23 cellular contexts compared by ENCODE assay signal in genomic region chr16:81384006-81384405, GRCh38.
A peak's percentile ranks its signal among the peaks of the same experiment; 100 is the strongest.
DNase-seq lines count a peak whose midpoint lies in the region; ATAC-seq and TF ChIP-seq lines count a peak whose summit lies in the region.
"Had no signal": no experiment of that assay in that cellular context is flagged by ENCODE, and none has a peak within 500 bp of the region (broad histone marks: within the 10 kb centered on the region; RNA-seq: fewer than 3 reads in every experiment).

No MANE protein-coding gene starts in this region.

- H3K27me3 ChIP-seq in Karpas-422 (ENCODE audit: low read length): no peaks in the 10 kb centered on the region
- H3K27me3 ChIP-seq: ascending aorta, right lobe of liver, upper lobe of right lung had no signal

- ATAC-seq in HG03460 (IDR thresholded peaks at IDR 0.05; ENCODE audit: unreplicated experiment): no peak
- ATAC-seq in stimulated activated memory B cell treated with anti-CD40 and anti-IgM and Interleukin-4, amounts not matched to agents 10 μg/mL and 1 μg/mL and 100 μg/mL, for 72 hours: no peak
- ATAC-seq: naive thymus-derived CD4-positive, alpha-beta T cell; right lobe of liver; T-cell; upper lobe of right lung had no signal

- TF ChIP-seq CTCF in AG10803 (conservative IDR thresholded peaks at IDR 0.05; ENCODE audit: low read length) (no peak), fibroblast of the aortic adventitia (IDR thresholded peaks at IDR 0.05; ENCODE audit: insufficient read depth, low read length) (no peak)

- no peak overlapping the region for H3K27ac Mint-ChIP-seq in stimulated activated memory B cell treated with anti-CD40 and anti-IgM and Interleukin-4, amounts not matched to agents 10 μg/mL and 1 μg/mL and 100 μg/mL, for 72 hours
- H3K27ac Mint-ChIP-seq: naive thymus-derived CD4-positive, alpha-beta T cell; T-cell had no signal

- no peaks in the 10 kb centered on the region for H3K9me2 ChIP-seq in Karpas-422 (replicated peaks; ENCODE audit: insufficient read depth, low read length)

- no peak overlapping the region for H2AFZ ChIP-seq in Karpas-422 (ENCODE audit: low read length)

- H3K4me3 Mint-ChIP-seq in stimulated activated memory B cell treated with anti-CD40 and anti-IgM and Interleukin-4, amounts not matched to agents 10 μg/mL and 1 μg/mL and 100 μg/mL, for 72 hours: no peak overlapping the region
- H3K4me3 Mint-ChIP-seq: naive thymus-derived CD4-positive, alpha-beta T cell; T-cell had no signal

- no peaks in the 10 kb centered on the region for H3K4me1 ChIP-seq in Karpas-422 (ENCODE audit: low read length)
- H3K4me1 ChIP-seq: ascending aorta, right lobe of liver, upper lobe of right lung had no signal

- H3K4me3 ChIP-seq in AG10803 (ENCODE audit: low read length) (no peak overlapping the region), fibroblast of the aortic adventitia (ENCODE audit: low read depth, low read length) (no peak overlapping the region), Karpas-422 (ENCODE audit: low read length) (no peak overlapping the region)
- H3K4me3 ChIP-seq: ascending aorta, right lobe of liver, upper lobe of right lung had no signal

- H3K79me2 ChIP-seq in Karpas-422 (ENCODE audit: low read length): no peaks in the 10 kb centered on the region

- no peaks in the 10 kb centered on the region for H3K36me3 ChIP-seq in Karpas-422 (ENCODE audit: insufficient read depth, low read length)
- H3K36me3 ChIP-seq: right lobe of liver, upper lobe of right lung had no signal

- H3K9me3 ChIP-seq in Karpas-422 (ENCODE audit: low read length): no peaks in the 10 kb centered on the region
- H3K9me3 ChIP-seq: ascending aorta, right lobe of liver, upper lobe of right lung had no signal

- no peaks in the 10 kb centered on the region for H3K27me3 Mint-ChIP-seq in stimulated activated memory B cell treated with anti-CD40 and anti-IgM and Interleukin-4, amounts not matched to agents 10 μg/mL and 1 μg/mL and 100 μg/mL, for 72 hours
- H3K27me3 Mint-ChIP-seq: naive thymus-derived CD4-positive, alpha-beta T cell; T-cell had no signal

- DNase-seq in AG10803 (ENCODE audit: low read depth) (peak; percentile 9), amniotic epithelial cell (ENCODE audit: low read depth) (peak; percentile 9), fibroblast of the aortic adventitia (ENCODE audit: low read depth) (peak; percentile 36), pons (ENCODE audit: low spot score) (peak; percentile 64), Karpas-422 (no peak)
- no peak for DNase-seq in activated CD4-positive, alpha-beta T cell treated with anti-CD3 and anti-CD28 coated beads, Interleukin-2, amount 50 U/mL, for 48 hours
- DNase-seq: activated effector memory CD4-positive, alpha-beta T cell treated with Interleukin-2 at 50 U/mL for 16 hours; Calu3; effector memory CD4-positive, alpha-beta T cell; GDM1; glutamatergic neuron; naive thymus-derived CD4-positive, alpha-beta T cell; NCI-H1694; NCI-H526; stimulated activated CD4-positive, alpha-beta T cell treated with anti-CD3 and anti-CD28 coated beads, Interleukin-4, amount 100 ng/mL, for 1 hour; T-cell; upper lobe of right lung had no signal

- no peak overlapping the region for H3K4me2 ChIP-seq in Karpas-422 (ENCODE audit: low read depth, low read length, poor library complexity, severe bottlenecking)

- H3K9me3 Mint-ChIP-seq in stimulated activated memory B cell treated with anti-CD40 and anti-IgM and Interleukin-4, amounts not matched to agents 10 μg/mL and 1 μg/mL and 100 μg/mL, for 72 hours: no peaks in the 10 kb centered on the region
- H3K9me3 Mint-ChIP-seq: naive thymus-derived CD4-positive, alpha-beta T cell; T-cell had no signal

- H3K4me1 Mint-ChIP-seq in stimulated activated memory B cell treated with anti-CD40 and anti-IgM and Interleukin-4, amounts not matched to agents 10 μg/mL and 1 μg/mL and 100 μg/mL, for 72 hours: no peaks in the 10 kb centered on the region
- H3K4me1 Mint-ChIP-seq: T-cell had no signal

- no peaks in the 10 kb centered on the region for H3K36me3 Mint-ChIP-seq in stimulated activated memory B cell treated with anti-CD40 and anti-IgM and Interleukin-4, amounts not matched to agents 10 μg/mL and 1 μg/mL and 100 μg/mL, for 72 hours

- no peak overlapping the region for H3K9ac ChIP-seq in Karpas-422 (ENCODE audit: low read length)

- no peak overlapping the region for H3K27ac ChIP-seq in Karpas-422 (ENCODE audit: low read length)
- H3K27ac ChIP-seq: HL-60, VCaP had no signal

- no peaks in the 10 kb centered on the region for H4K20me1 ChIP-seq in Karpas-422 (ENCODE audit: insufficient read depth, low read depth, low read length)

Comparison
In these comparisons a context has a peak if more than half of its experiments do, and no peak if none do; other contexts are left out.
1. DNase-seq: peak in AG10803 (single experiment), amniotic epithelial cell (single experiment), fibroblast of the aortic adventitia (single experiment) and pons (single experiment); none in activated CD4-positive, alpha-beta T cell treated with anti-CD3 and anti-CD28 coated beads, Interleukin-2, amount 50 U/mL, for 48 hours (0 of 2) and Karpas-422 (single experiment).